30 cellular contexts compared by ENCODE assay signal in the genomic region with DNA sequence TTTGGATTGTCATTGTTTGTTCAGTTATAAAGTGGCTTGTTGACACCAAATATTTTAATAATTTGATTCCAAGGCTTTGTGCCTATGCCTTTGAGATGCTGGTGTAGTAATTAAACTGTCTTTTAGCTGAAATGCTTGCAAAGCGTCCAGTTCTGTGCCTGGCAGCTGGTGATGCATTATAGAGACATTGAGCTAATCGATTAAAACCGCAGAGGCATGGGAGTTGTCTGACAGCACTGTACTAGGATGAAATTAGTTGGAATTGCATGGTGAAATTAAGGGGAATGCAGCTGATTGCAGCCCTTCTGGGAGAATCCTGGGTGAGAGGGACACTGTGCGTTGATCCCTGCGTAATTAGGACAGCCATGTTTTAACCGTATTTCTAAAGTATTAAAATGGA.
"Had no signal": no experiment of that assay in that cellular context is flagged by ENCODE, and none has a peak within 500 bp of the region (broad histone marks: within the 10 kb centered on the region; RNA-seq: fewer than 3 reads in every experiment).

No MANE protein-coding gene starts in this region.

- ATAC-seq: activated CD4-positive, CD25-positive, alpha-beta regulatory T cell treated with anti-CD3 and anti-CD28 coated beads, Interleukin-2, amount 50 U/mL, for 24 hours; left lung had no signal

- H3K9me3 Mint-ChIP-seq: dendritic cell treated with granulocyte-macrophage colony-stimulating factor and Interleukin-4, amounts not matched to agents 40 ng/mL and 50 ng/mL, for 4 days; endodermal cell; nephron progenitor cell had no signal

- FAIRE-seq: frontal cortex, TTC549, urothelium cell line had no signal

- DNase-seq: activated CD4-positive, alpha-beta T cell treated with anti-CD3 and anti-CD28 coated beads for 48 hours; activated CD4-positive, alpha-beta T cell treated with anti-CD3 and anti-CD28 coated beads, Interleukin-2, amount 50 U/mL, for 48 hours; activated CD8-positive, alpha-beta memory T cell treated with anti-CD3 and anti-CD28 coated beads for 24 hours; activated effector memory CD4-positive, alpha-beta T cell treated with Interleukin-2 at 50 U/mL for 16 hours; activated naive CD4-positive, alpha-beta T cell treated with Interleukin-2 at 50 U/mL for 16 hours; adrenal gland; aorta; central memory CD4-positive, alpha-beta T cell; endodermal cell; kidney glomerular epithelial cell; left lung; naive B cell; nephron progenitor cell; ovary; stimulated activated CD4-positive, alpha-beta T cell treated with anti-CD3 and anti-CD28 coated beads, Interleukin-2, amount 100 ng/mL, for 48 hours; T-helper 9 cell; WERI-Rb-1 had no signal

- H3K4me1 ChIP-seq: adrenal gland, breast epithelium, left lung, right atrium auricular region had no signal

- H3K27ac Mint-ChIP-seq: activated naive CD8-positive, alpha-beta T cell; dendritic cell treated with granulocyte-macrophage colony-stimulating factor and Interleukin-4, amounts not matched to agents 40 ng/mL and 50 ng/mL, for 4 days; endodermal cell; naive B cell; nephron progenitor cell; progenitor cell of endocrine pancreas; stimulated activated naive CD8-positive, alpha-beta T cell treated with anti-CD3 and anti-CD28 coated beads, Interleukin-15, Interleukin-2, amounts not matched to agents 100 ng/mL and 50 ng/mL, for 24 hours had no signal

- H3K9me3 ChIP-seq: adrenal gland, breast epithelium, esophagus muscularis mucosa, left lung, neutrophil, ovary, right atrium auricular region, thoracic aorta had no signal

- H3K36me3 Mint-ChIP-seq: activated naive CD8-positive, alpha-beta T cell; naive B cell had no signal

- H3K4me3 Mint-ChIP-seq: activated naive CD8-positive, alpha-beta T cell; dendritic cell treated with granulocyte-macrophage colony-stimulating factor and Interleukin-4, amounts not matched to agents 40 ng/mL and 50 ng/mL, for 4 days; endodermal cell; naive B cell; nephron progenitor cell; stimulated activated naive CD8-positive, alpha-beta T cell treated with anti-CD3 and anti-CD28 coated beads, Interleukin-15, Interleukin-2, amounts not matched to agents 100 ng/mL and 50 ng/mL, for 24 hours had no signal

- H3K27me3 ChIP-seq: adrenal gland, breast epithelium, esophagus muscularis mucosa, left lung, neutrophil, ovary, right atrium auricular region had no signal

- H3K4me1 Mint-ChIP-seq: endodermal cell, naive B cell, nephron progenitor cell had no signal

- H3K4me3 ChIP-seq: adrenal gland, breast epithelium, left lung, ovary, right atrium auricular region, thoracic aorta had no signal

- H3K27me3 Mint-ChIP-seq: activated naive CD8-positive, alpha-beta T cell; dendritic cell treated with granulocyte-macrophage colony-stimulating factor and Interleukin-4, amounts not matched to agents 40 ng/mL and 50 ng/mL, for 4 days; naive B cell; stimulated activated naive CD8-positive, alpha-beta T cell treated with anti-CD3 and anti-CD28 coated beads, Interleukin-15, Interleukin-2, amounts not matched to agents 100 ng/mL and 50 ng/mL, for 24 hours had no signal

- H3K36me3 ChIP-seq: adrenal gland, breast epithelium, esophagus muscularis mucosa, left lung, neutrophil, ovary, right atrium auricular region, thoracic aorta, WERI-Rb-1 had no signal

- H3K27ac ChIP-seq: adrenal gland, breast epithelium, esophagus muscularis mucosa, left lung, neutrophil, ovary, right atrium auricular region, thoracic aorta, WERI-Rb-1 had no signal
